ENCODE assay signal across 22 cellular contexts in the genomic region with DNA sequence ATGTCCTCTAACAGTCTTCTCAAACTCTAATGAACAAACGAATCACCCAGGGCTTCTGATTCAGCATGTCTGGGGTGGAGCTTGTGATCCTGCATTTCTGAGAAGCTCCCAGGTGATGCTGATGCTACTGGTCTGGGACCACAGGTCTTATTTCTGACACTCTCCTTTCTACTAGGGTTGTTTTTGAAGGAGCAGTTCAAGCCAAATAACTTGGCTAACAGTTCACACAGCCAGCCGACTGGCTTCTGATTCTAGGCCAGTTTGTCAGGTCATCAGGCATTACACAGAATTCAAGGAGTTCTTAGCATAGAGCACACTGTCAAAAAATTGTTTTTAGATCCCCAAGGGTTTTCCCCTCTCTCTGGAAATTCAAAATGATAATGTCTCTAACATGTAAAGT.
DNase-seq lines count a peak whose midpoint lies in the region; ATAC-seq, FAIRE-seq and TF ChIP-seq lines count a peak whose summit lies in the region.
"Had no signal": no experiment of that assay in that cellular context is flagged by ENCODE, and none has a peak within 500 bp of the region (broad histone marks: within the 10 kb centered on the region; RNA-seq: fewer than 3 reads in every experiment).

No MANE protein-coding gene starts in this region.

- H3K36me3 ChIP-seq in right lobe of liver (no peaks in the 10 kb centered on the region), HepG2 (replicated peaks in 1 of 2; ENCODE audit: control insufficient read depth in 1 of 2, insufficient read depth in 2 of 2, low read length in 2 of 2) (no peaks in the 10 kb centered on the region), heart right ventricle (no peaks in the 10 kb centered on the region), psoas muscle (ENCODE audit: insufficient read depth in 1 of 2, low read depth in 1 of 2) (no peaks in the 10 kb centered on the region)
- H3K36me3 ChIP-seq: BLaER1 treated with 17β-estradiol and CSF1 and Interleukin-3, amounts not matched to agents 10 nM and 100 nM had no signal

- no peaks in the 10 kb centered on the region; the same call in 1 of the 2 replicates for H4K20me1 ChIP-seq in HepG2 (ENCODE audit: insufficient read depth, low read length)
- H4K20me1 ChIP-seq: BLaER1 treated with 17β-estradiol and CSF1 and Interleukin-3, amounts not matched to agents 10 nM and 100 nM had no signal

- no TSS peak for BruUV-seq in HepG2 (replicated peaks; lab: Mats Ljungman, UMichigan)

- no peak for TF ChIP-seq POLR2A in right lobe of liver (IDR thresholded peaks at IDR 0.05)
- TF ChIP-seq POLR2A in HepG2 (IDR thresholded peaks at IDR 0.05; ENCODE audit: insufficient read depth in 1 of 2, low read depth in 2 of 2, low read length in 2 of 2): no peak

- DNase-seq in right lobe of liver: no peak
- DNase-seq in HepG2 (ENCODE audit: low spot score): no peak
- no peak for DNase-seq in heart right ventricle
- no peak for DNase-seq in psoas muscle
- no peak for DNase-seq in superior temporal gyrus (ENCODE audit: extremely low spot score)
- DNase-seq: Calu3; CD8-positive, alpha-beta T cell; EL; KG1; NCI-H1417 treated with DMSO at 0.1 percent for 48 hours; NCI-H187 treated with DMSO at 0.1 percent for 48 hours; NCI-H2227 treated with DMSO at 0.1 percent for 48 hours; NCI-H510A treated with DMSO at 0.1 percent for 48 hours; NCI-H82; PC-3; RPMI8226 had no signal

- TF ChIP-seq CTCF in right lobe of liver (IDR thresholded peaks at IDR 0.05) (no peak), HepG2 (CRISPR knock-in tag; IDR thresholded peaks at IDR 0.05) (no peak), heart right ventricle (IDR thresholded peaks at IDR 0.05) (no peak), psoas muscle (IDR thresholded peaks at IDR 0.05) (no peak)

- no peaks in the 10 kb centered on the region for H3K4me1 ChIP-seq in right lobe of liver
- H3K4me1 ChIP-seq in HepG2 (ENCODE audit: insufficient read depth, low read length): no peaks in the 10 kb centered on the region
- peaks cover 0 to 61% (median 6%) of the 10 kb centered on the region in 9 donors for H3K4me1 ChIP-seq in heart right ventricle
- peaks cover 41% of the 10 kb centered on the region for H3K4me1 ChIP-seq in psoas muscle
- H3K4me1 ChIP-seq: BLaER1 treated with 17β-estradiol and CSF1 and Interleukin-3, amounts not matched to agents 10 nM and 100 nM had no signal

- no peak for TF ChIP-seq RAD21 in HepG2 (CRISPR knock-in tag; IDR thresholded peaks at IDR 0.05)

- no peaks in the 10 kb centered on the region for H3K9me3 ChIP-seq in right lobe of liver
- H3K9me3 ChIP-seq in HepG2 (ENCODE audit: low read length): no peaks in the 10 kb centered on the region
- no peaks in the 10 kb centered on the region for H3K9me3 ChIP-seq in heart right ventricle
- H3K9me3 ChIP-seq in psoas muscle: no peaks in the 10 kb centered on the region
- H3K9me3 ChIP-seq: BLaER1 treated with 17β-estradiol and CSF1 and Interleukin-3, amounts not matched to agents 10 nM and 100 nM had no signal

- in situ Hi-C loops in HepG2 (cut with HindIII; ENCODE audit: extremely low pct_ligation_motif_present, low pct_unique_long_range_greater_than_20kb): no loop called here

- H2AFZ ChIP-seq in HepG2 (ENCODE audit: low read length): no peak overlapping the region
- H2AFZ ChIP-seq: GM23338 had no signal

- H3K4me3 ChIP-seq in right lobe of liver: no peak overlapping the region
- no peak overlapping the region for H3K4me3 ChIP-seq in HepG2 (replicated peaks in 1 of 3; ENCODE audit: insufficient read depth in 1 of 3, low read depth in 2 of 3, low read length in 3 of 3)
- H3K4me3 ChIP-seq in heart right ventricle: no peak overlapping the region
- no peak overlapping the region for H3K4me3 ChIP-seq in psoas muscle
- H3K4me3 ChIP-seq: BLaER1 treated with 17β-estradiol and CSF1 and Interleukin-3, amounts not matched to agents 10 nM and 100 nM; GM12878; GM23338 had no signal

- H3K27ac ChIP-seq in right lobe of liver (no peak overlapping the region), HepG2 (ENCODE audit: extremely low read length, insufficient read depth, low read length) (no peak overlapping the region), heart right ventricle (peak overlapping the region in 2 of 10 donors; percentile 27 to 39), psoas muscle (peak overlapping the region; percentile 28)
- H3K27ac ChIP-seq: BLaER1 treated with 17β-estradiol and CSF1 and Interleukin-3, amounts not matched to agents 10 nM and 100 nM had no signal

- WGBS in right lobe of liver (ENCODE audit: insufficient coverage, low coverage, low lambda C conversion rate, missing lambda C conversion rate): 25% methylated on average over 2 of the region's 2 CpGs
- WGBS in HepG2 (ENCODE audit: low lambda C conversion rate): 88% methylated on average over 2 of the region's 2 CpGs
- WGBS in heart right ventricle, 2 donors: 43 to 54% methylated on average over 2 of the region's 2 CpGs
- WGBS in psoas muscle, 3 donors: 19 to 43% (median 24%) methylated on average over 2 of the region's 2 CpGs

- POLR2A ChIA-PET in HepG2 (lab: Yijun Ruan, JAX): no interaction called here

- ATAC-seq in right lobe of liver (peak in 3 of 4 donors; percentile 27 to 47 (median 28)), HepG2 (no peak), heart right ventricle (peak in 6 of 8 donors; percentile 13 to 53 (median 27)), psoas muscle (peak; percentile 38 to 61 (median 50)), GM21423 (IDR thresholded peaks at IDR 0.05; ENCODE audit: unreplicated experiment) (no peak), HG03354 (IDR thresholded peaks at IDR 0.05; ENCODE audit: poor library complexity, severe bottlenecking, unreplicated experiment) (no peak)
- ATAC-seq: CD8-positive, alpha-beta T cell; GM12878; GM23338; PC-3 had no signal

- CTCF ChIA-PET in HepG2 (lab: Yijun Ruan, JAX; ENCODE audit: low intra/inter-chr PET ratio, low total read pairs): no interaction called here

- FAIRE-seq in HepG2 (lab: Jason Lieb, UNC): no peak
- FAIRE-seq: GM12878, GM19239 had no signal

- H3K27me3 ChIP-seq in right lobe of liver (no peaks in the 10 kb centered on the region), HepG2 (ENCODE audit: control insufficient read depth in 1 of 2, insufficient read depth in 2 of 2, low read length in 2 of 2) (no peaks in the 10 kb centered on the region), heart right ventricle (no peaks in the 10 kb centered on the region), psoas muscle (ENCODE audit: insufficient read depth in 3 of 3, low read length in 2 of 3) (no peaks in the 10 kb centered on the region)
- H3K27me3 ChIP-seq: BLaER1 treated with 17β-estradiol and CSF1 and Interleukin-3, amounts not matched to agents 10 nM and 100 nM had no signal

- TF ChIP-seq EP300 in HepG2 (IDR thresholded peaks at IDR 0.05; ENCODE audit: low read depth in 2 of 2, low read length in 2 of 2) (no peak), HepG2 (CRISPR knock-in tag; IDR thresholded peaks at IDR 0.05; ENCODE audit: borderline replicate concordance) (no peak)

- intact Hi-C loops in right lobe of liver (cut with DNase I) (no loop called here), HepG2 (cut with micrococcal nuclease; ENCODE audit: unreplicated experiment) (no loop called here), heart right ventricle (cut with DNase I) (loop anchor here in 1 of 10 donors (10.0 kb wide), 1 partner anchor 190 kb away; no protein-coding TSS in a partner anchor), psoas muscle (cut with DNase I) (loop anchor here in 1 of 2 donors (5.0 kb wide), 1 partner anchor 927 kb away; no protein-coding TSS in a partner anchor)

- no peaks in the 10 kb centered on the region for H3K79me2 ChIP-seq in HepG2 (ENCODE audit: insufficient read depth, low read length)

- H3K4me2 ChIP-seq in HepG2 (ENCODE audit: low read depth, low read length): no peak overlapping the region
- H3K4me2 ChIP-seq: BLaER1 treated with 17β-estradiol and CSF1 and Interleukin-3, amounts not matched to agents 10 nM and 100 nM; GM23338 had no signal

- no peak overlapping the region for H3K9ac ChIP-seq in HepG2 (ENCODE audit: insufficient read depth, low read depth, low read length)
- H3K9ac ChIP-seq: BLaER1 treated with 17β-estradiol and CSF1 and Interleukin-3, amounts not matched to agents 10 nM and 100 nM had no signal

TF ChIP-seq in HepG2, 621 proteins besides CTCF, POLR2A, EP300 and RAD21:
- TF ChIP-seq MAFG (CRISPR knock-in tag; IDR thresholded peaks at IDR 0.05) (no peak), ZFY (CRISPR knock-in tag; IDR thresholded peaks at IDR 0.05) (no peak)

Comparison
In these comparisons a context has a peak if more than half of its experiments do, and no peak if none do; other contexts are left out.
1. ATAC-seq: peak in right lobe of liver (3 of 4), heart right ventricle (6 of 8) and psoas muscle (4 of 4); none in HepG2 (single experiment), GM21423 (single experiment) and HG03354 (single experiment).